In genomic region chr20:50725722-50726000, GRCh38 we compare ENCODE assay signal across 18 cellular contexts. TPM values are rescaled to one million over a fixed set of nuclear protein-coding genes. Genes with fewer than 3 reads are reported as not detected.
DNase-seq lines count a peak whose midpoint lies in the region; ATAC-seq and TF ChIP-seq lines count a peak whose summit lies in the region.
"Had no signal": no experiment of that assay in that cellular context is flagged by ENCODE, and none has a peak within 500 bp of the region (broad histone marks: within the 10 kb centered on the region; RNA-seq: fewer than 3 reads in every experiment).

No MANE protein-coding gene starts in this region.

- H3K4me1 ChIP-seq in ascending aorta (peaks cover 17 to 23% of the 10 kb centered on the region in 2 donors), lower lobe of right lung (peaks cover 31% of the 10 kb centered on the region), stomach smooth muscle (ENCODE audit: control insufficient read depth, insufficient read depth, low read length) (peaks cover 23% of the 10 kb centered on the region)

- DNase-seq in HK-2 (ENCODE audit: unreplicated experiment) (peak; percentile 64), ascending aorta (ENCODE audit: low spot score in 2 of 2) (no peak), lower lobe of right lung (no peak), NAMALWA (ENCODE audit: low spot score) (no peak), AML-193 (lab: John Stamatoyannopoulos, UW) (no peak), hepatic stellate cell (ENCODE audit: low spot score) (no peak)
- DNase-seq: activated CD4-positive, alpha-beta T cell treated with anti-CD3 and anti-CD28 coated beads, Interleukin-2, amount 10 ng/mL, durations not matched to agents 24 days and 14 days; activated CD8-positive, alpha-beta memory T cell treated with anti-CD3 and anti-CD28 coated beads, Interleukin-2, amount 50 U/mL, for 4 hours; activated effector memory CD4-positive, alpha-beta T cell treated with anti-CD3 and anti-CD28 coated beads, Interleukin-2, amount 50 U/mL, for 16 hours; DMS 273 treated with DMSO at 0.1 percent for 48 hours; Karpas-422; NCI-H1105 treated with DMSO at 0.1 percent for 48 hours; NCI-H526 treated with DMSO at 0.1 percent for 48 hours; stimulated activated CD4-positive, alpha-beta T cell treated with anti-CD3 and anti-CD28 coated beads, Interleukin-1b, Interleukin-23, amount 100 ng/mL, for 48 hours had no signal

- intact Hi-C loops in ascending aorta (cut with DNase I) = no loop called here
- intact Hi-C loops in lower lobe of right lung (cut with DNase I) = no loop called here

- no peak overlapping the region for H3K9ac ChIP-seq in stomach smooth muscle (ENCODE audit: low read length in 2 of 2)

- H3K4me3 ChIP-seq in ascending aorta (no peak overlapping the region), lower lobe of right lung (no peak overlapping the region), stomach smooth muscle (ENCODE audit: low read length in 2 of 2) (no peak overlapping the region)

- H3K36me3 ChIP-seq in ascending aorta = no peaks in the 10 kb centered on the region
- H3K36me3 ChIP-seq in lower lobe of right lung = no peaks in the 10 kb centered on the region
- H3K36me3 ChIP-seq in stomach smooth muscle (ENCODE audit: control insufficient read depth in 2 of 2, insufficient read depth in 2 of 2, low read length in 2 of 2) = no peaks in the 10 kb centered on the region

- H3K27ac ChIP-seq in ascending aorta = peak overlapping the region; percentile 63 to 88
- peak overlapping the region; percentile 11 for H3K27ac ChIP-seq in lower lobe of right lung
- peak overlapping the region; percentile 85 for H3K27ac ChIP-seq in stomach smooth muscle (ENCODE audit: low read length)
- H3K27ac ChIP-seq: HL-60 had no signal

- TF ChIP-seq CTCF in ascending aorta (IDR thresholded peaks at IDR 0.05) = no peak
- TF ChIP-seq CTCF in lower lobe of right lung (IDR thresholded peaks at IDR 0.05) = no peak

- no peaks in the 10 kb centered on the region for H3K9me3 ChIP-seq in ascending aorta
- no peaks in the 10 kb centered on the region for H3K9me3 ChIP-seq in lower lobe of right lung
- H3K9me3 ChIP-seq in stomach smooth muscle (ENCODE audit: control insufficient read depth in 2 of 2, low read length in 2 of 2) = no peaks in the 10 kb centered on the region

- H3K27me3 ChIP-seq in ascending aorta (no peaks in the 10 kb centered on the region), lower lobe of right lung (ENCODE audit: low read depth) (no peaks in the 10 kb centered on the region), stomach smooth muscle (ENCODE audit: control insufficient read depth in 1 of 2, insufficient read depth in 2 of 2, low read length in 2 of 2) (no peaks in the 10 kb centered on the region)

- ATAC-seq in lower lobe of right lung = no peak

RNA-seq across cellular contexts. Expression of gene PARD6B, which starts 5.7 kb away (rescaled TPM):
- total RNA-seq in ascending aorta = 1.2 TPM
- total RNA-seq in lower lobe of right lung = 32.5 TPM

RNA-seq across cellular contexts. Expression of gene RIPOR3, which starts 34.3 kb away (rescaled TPM):
- total RNA-seq in ascending aorta (15.1 TPM), lower lobe of right lung (11.0 TPM)
- total RNA-seq: activated CD4-positive, alpha-beta T cell treated with anti-CD3 and anti-CD28 coated beads, Interleukin-2, amount 10 ng/mL, durations not matched to agents 24 days and 14 days; natural killer cell treated with Interleukin-12 subunit alpha and Interleukin-12 subunit beta and Interleukin-15 and Interleukin-18, amount 100 ng/mL, for 72 hours; pulmonary artery endothelial cell had no signal

Comparison
In these comparisons a context has a peak if more than half of its experiments do, and no peak if none do; other contexts are left out.
1. H3K27ac ChIP-seq: peak in every context shown above with its lines; median percentile 85 in stomach smooth muscle; 76 in ascending aorta; 11 in lower lobe of right lung.
2. RNA of gene PARD6B, which starts 5.7 kb away (total RNA-seq): 32.5 TPM in lower lobe of right lung (single experiment); 1.2 TPM in ascending aorta (single experiment); every median in the first group is over 10 times any median in the second.